ENCODE assay signal across 20 cellular contexts in the genomic region with DNA sequence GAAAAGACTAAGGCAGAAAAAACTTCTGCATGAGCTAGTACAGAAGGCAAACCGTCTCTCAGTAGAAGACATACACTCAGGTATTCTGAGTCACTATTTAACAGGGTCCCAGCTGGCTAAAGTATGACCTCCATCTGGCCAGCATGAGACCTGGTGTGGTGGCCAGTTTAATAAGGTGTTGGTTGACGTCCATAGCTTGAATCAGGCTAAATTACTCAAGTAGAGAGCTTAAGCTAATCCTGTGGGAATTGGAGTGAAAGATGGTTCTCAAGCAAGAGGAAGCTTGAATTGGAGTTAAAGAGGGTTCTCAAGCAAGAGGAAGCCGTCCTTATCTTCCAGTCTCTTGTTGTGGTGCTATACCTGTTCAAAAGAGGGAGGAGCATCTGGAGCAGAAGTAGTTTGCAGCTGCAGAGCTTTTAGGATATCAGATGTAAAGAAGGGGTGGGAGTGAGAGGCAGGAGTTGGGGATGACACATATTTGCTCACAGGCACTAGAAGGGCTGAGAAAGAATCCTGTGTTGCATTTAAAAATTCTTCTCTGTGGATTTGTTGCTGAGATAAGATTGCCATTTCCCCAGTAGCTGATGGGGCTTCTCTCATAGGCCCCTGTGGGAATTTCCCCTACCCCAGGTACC.
DNase-seq lines count a peak whose midpoint lies in the region; ATAC-seq, FAIRE-seq and TF ChIP-seq lines count a peak whose summit lies in the region.
"Had no signal": no experiment of that assay in that cellular context is flagged by ENCODE, and none has a peak within 500 bp of the region (broad histone marks: within the 10 kb centered on the region; RNA-seq: fewer than 3 reads in every experiment).

No MANE protein-coding gene starts in this region.

- H3K14ac ChIP-seq in neuronal stem cell (ENCODE audit: low read length), result no peak overlapping the region

- no peak overlapping the region for H3K27ac ChIP-seq in GM23248
- no peak overlapping the region for H3K27ac ChIP-seq in K562 (ENCODE audit: extremely low read depth, low read depth, low read length)
- peak overlapping the region; percentile 29 for H3K27ac ChIP-seq in neural progenitor cell
- no peak overlapping the region for H3K27ac ChIP-seq in neuronal stem cell (replicated peaks; ENCODE audit: low read length)
- H3K27ac ChIP-seq in foreskin keratinocyte, result no peak overlapping the region

- in situ Hi-C loops in GM23248 (cut with MboI), result no loop called here
- in situ Hi-C loops in K562 (cut with MboI), result no loop called here

- H3K4me3 Mint-ChIP-seq in neural progenitor cell, result no peak overlapping the region
- no peak overlapping the region for H3K4me3 Mint-ChIP-seq in WTC11
- H3K4me3 Mint-ChIP-seq: CD14-positive monocyte, IgD-negative memory B cell had no signal

- H3K4me1 ChIP-seq in GM23248 (ENCODE audit: insufficient read depth), result peaks cover 39% of the 10 kb centered on the region
- H3K4me1 ChIP-seq in K562 (replicated peaks in 1 of 2; ENCODE audit: control insufficient read depth in 2 of 2, insufficient read depth in 2 of 2, low read length in 2 of 2), result no peaks in the 10 kb centered on the region
- H3K4me1 ChIP-seq in neural progenitor cell, result no peaks in the 10 kb centered on the region
- peaks cover 0 to 4% of the 10 kb centered on the region in 2 donors for H3K4me1 ChIP-seq in neuronal stem cell (ENCODE audit: control insufficient read depth in 2 of 2, insufficient read depth in 1 of 2, low read depth in 1 of 2, low read length in 2 of 2)
- no peaks in the 10 kb centered on the region for H3K4me1 ChIP-seq in foreskin keratinocyte

- no peak overlapping the region for H4K91ac ChIP-seq in neuronal stem cell (ENCODE audit: low read depth, low read length, poor library complexity)

- intact Hi-C loops in K562 (cut with micrococcal nuclease), result no loop called here

- POLR2A ChIA-PET in K562 (lab: Yijun Ruan, JAX) (interaction anchor here (0.6 to 1.0 kb wide), 2 partner anchors 10 to 47 kb away, joined by 3 read pairs; no protein-coding TSS in a partner anchor), WTC11 (lab: Charles Lee) (no interaction called here)

- DNase-seq in GM23248 (peak; percentile 61), NCI-H226 (peak; percentile 13), K562 (ENCODE audit: extremely low read depth in 1 of 4, low spot score in 3 of 4) (peak in 1 of 4 experiments; percentile 3), neural progenitor cell (ENCODE audit: low spot score) (no peak), HTR-8/SVneo (ENCODE audit: insufficient read length, low spot score) (no peak), neuronal stem cell (ENCODE audit: low spot score) (no peak), foreskin keratinocyte (no peak), WTC11 (ENCODE audit: low spot score) (no peak)
- DNase-seq: AML-193, DMS79, H7, Kasumi-1, MG63, NCI-H1092, NCI-H1436 treated with DMSO at 0.1 percent for 48 hours, NCI-H2029, NCI-H524 had no signal

- H3K27ac Mint-ChIP-seq in neural progenitor cell, result no peak overlapping the region
- no peak overlapping the region for H3K27ac Mint-ChIP-seq in WTC11
- H3K27ac Mint-ChIP-seq: CD14-positive monocyte, IgD-negative memory B cell had no signal

- H3K27me3 Mint-ChIP-seq in neural progenitor cell (ENCODE audit: insufficient read depth, low read depth) (no peaks in the 10 kb centered on the region), WTC11 (ENCODE audit: low read depth) (no peaks in the 10 kb centered on the region)

- H3K4me3 ChIP-seq in GM23248 (no peak overlapping the region), K562 (no peak overlapping the region), neural progenitor cell (no peak overlapping the region), neuronal stem cell (ENCODE audit: low read length in 2 of 2) (no peak overlapping the region)
- H3K4me3 ChIP-seq: MG63 had no signal

- H2AK5ac ChIP-seq in neuronal stem cell (ENCODE audit: low read depth, low read length), result no peak overlapping the region

- no peak overlapping the region for H2BK12ac ChIP-seq in neuronal stem cell (ENCODE audit: low read length)

- H3K79me2 ChIP-seq in GM23248 (ENCODE audit: insufficient read depth) (no peaks in the 10 kb centered on the region), K562 (ENCODE audit: control insufficient read depth, insufficient read depth, low read length) (no peaks in the 10 kb centered on the region), neural progenitor cell (ENCODE audit: low read depth) (no peaks in the 10 kb centered on the region)

- no TSS peak for BruUV-seq in K562 (replicated peaks; lab: Mats Ljungman, UMichigan)

- TF ChIP-seq CTCF in K562 (IDR thresholded peaks at IDR 0.05 in 2 of 3, conservative IDR thresholded peaks at IDR 0.05 in 1 of 3; ENCODE audit: insufficient read depth in 2 of 3, low read depth in 1 of 3, low read length in 3 of 3), result no peak
- no peak for TF ChIP-seq CTCF in neural progenitor cell (IDR thresholded peaks at IDR 0.05)
- no peak for TF ChIP-seq CTCF in foreskin keratinocyte (conservative IDR thresholded peaks at IDR 0.05)
- no peak for TF ChIP-seq CTCF in WTC11 (IDR thresholded peaks at IDR 0.05)

- H3K27me3 ChIP-seq in GM23248 (replicated peaks; ENCODE audit: insufficient read depth), result no peaks in the 10 kb centered on the region
- no peaks in the 10 kb centered on the region for H3K27me3 ChIP-seq in K562 (ENCODE audit: control insufficient read depth in 2 of 2, insufficient read depth in 2 of 2, low read length in 2 of 2)
- no peaks in the 10 kb centered on the region for H3K27me3 ChIP-seq in neural progenitor cell
- H3K27me3 ChIP-seq in neuronal stem cell (ENCODE audit: control insufficient read depth in 3 of 3, insufficient read depth in 3 of 3, low read depth in 1 of 3, low read length in 3 of 3), result no peaks in the 10 kb centered on the region
- no peaks in the 10 kb centered on the region for H3K27me3 ChIP-seq in foreskin keratinocyte
- H3K27me3 ChIP-seq: MG63 had no signal

- no peak for TF ChIP-seq POLR2A in K562 (conservative IDR thresholded peaks at IDR 0.05)

- no peak overlapping the region for H2BK15ac ChIP-seq in neuronal stem cell (ENCODE audit: low read length)

- H4K20me1 ChIP-seq in GM23248 (ENCODE audit: insufficient read depth), result no peaks in the 10 kb centered on the region
- H4K20me1 ChIP-seq in K562 (replicated peaks; ENCODE audit: control insufficient read depth, insufficient read depth, low read length), result no peaks in the 10 kb centered on the region
- H4K20me1 ChIP-seq in neural progenitor cell (ENCODE audit: low read depth), result no peaks in the 10 kb centered on the region

- H3K9me2 ChIP-seq in GM23248 (ENCODE audit: insufficient read depth), result no peaks in the 10 kb centered on the region

- TF ChIP-seq EP300 in K562 (IDR thresholded peaks at IDR 0.05; ENCODE audit: low read length), result no peak

- no peak overlapping the region for H3K23ac ChIP-seq in neuronal stem cell (ENCODE audit: low read depth, low read length, poor library complexity)

- no peak overlapping the region for H3K4me2 ChIP-seq in GM23248 (ENCODE audit: unreplicated experiment)
- no peak overlapping the region for H3K4me2 ChIP-seq in K562 (ENCODE audit: insufficient read depth, low read length)
- H3K4me2 ChIP-seq in neural progenitor cell, result no peak overlapping the region
- H3K4me2 ChIP-seq in neuronal stem cell (ENCODE audit: insufficient read depth, low read length, poor library complexity, severe bottlenecking), result no peak overlapping the region

- no peak for TF ChIP-seq RAD21 in K562 (CRISPR knock-in tag; conservative IDR thresholded peaks at IDR 0.05 in 1 of 2, IDR thresholded peaks at IDR 0.05 in 1 of 2)

- H3K18ac ChIP-seq in neuronal stem cell (ENCODE audit: low read length), result no peak overlapping the region

- no peak overlapping the region for H3K9ac ChIP-seq in GM23248
- no peak overlapping the region for H3K9ac ChIP-seq in K562 (ENCODE audit: insufficient read depth in 1 of 2, low read depth in 2 of 2, low read length in 2 of 2)
- no peak overlapping the region for H3K9ac ChIP-seq in neural progenitor cell
- no peak overlapping the region for H3K9ac ChIP-seq in neuronal stem cell (ENCODE audit: low read depth, low read length, poor library complexity)

- no peak for FAIRE-seq in K562 (lab: Jason Lieb, UNC)
- no peak for FAIRE-seq in HTR-8/SVneo (lab: Jason Lieb, UNC)

- H3K79me1 ChIP-seq in neuronal stem cell (ENCODE audit: low read depth, low read length), result no peaks in the 10 kb centered on the region

- H2BK5ac ChIP-seq in neuronal stem cell (ENCODE audit: low read length), result no peak overlapping the region

- H3F3A ChIP-seq in GM23248 (ENCODE audit: insufficient read depth) (peaks cover 32% of the 10 kb centered on the region), neural progenitor cell (ENCODE audit: low read depth) (no peaks in the 10 kb centered on the region)

- H4K8ac ChIP-seq in neuronal stem cell (ENCODE audit: low read depth, low read length), result no peak overlapping the region

- 45 to 62% methylated on average over 3 of the region's 3 CpGs for WGBS in GM23248 (ENCODE audit: low coverage in 1 of 2, low lambda C conversion rate in 2 of 2, missing lambda C conversion rate in 2 of 2), 2 experiments
- 14% methylated on average over 2 of the region's 3 CpGs for WGBS in K562 (ENCODE audit: insufficient coverage, low coverage, missing lambda C conversion rate)
- no CpG with 5 or more reads among the region's 3 CpGs for WGBS in neuronal stem cell (ENCODE audit: extremely low coverage in 2 of 2, insufficient read length in 2 of 2, insufficient replicate concordance in 1 of 2), 2 donors

- CTCF ChIA-PET in K562 (lab: Yijun Ruan, JAX; ENCODE audit: low intra/inter-chr PET ratio) (no interaction called here), WTC11 (lab: Charles Lee) (interaction anchor here (0.6 to 1.6 kb wide), 5 partner anchors 10 to 237 kb away, joined by 3 to 5 read pairs (median 4); no protein-coding TSS in a partner anchor)

- no peak overlapping the region for H3K4ac ChIP-seq in neuronal stem cell (ENCODE audit: low read length)

- H2AFZ ChIP-seq in GM23248 (no peak overlapping the region), K562 (ENCODE audit: low read depth, low read length) (no peak overlapping the region), neural progenitor cell (replicated peaks) (no peak overlapping the region), neuronal stem cell (ENCODE audit: low read length) (no peak overlapping the region)

- no peaks in the 10 kb centered on the region for H3K36me3 ChIP-seq in GM23248 (ENCODE audit: low read depth)
- H3K36me3 ChIP-seq in K562 (ENCODE audit: control insufficient read depth, insufficient read depth, low read length), result no peaks in the 10 kb centered on the region
- no peaks in the 10 kb centered on the region for H3K36me3 ChIP-seq in neural progenitor cell
- no peaks in the 10 kb centered on the region for H3K36me3 ChIP-seq in neuronal stem cell (replicated peaks in 1 of 2; ENCODE audit: control insufficient read depth in 2 of 2, insufficient read depth in 2 of 2, low read length in 2 of 2)
- H3K36me3 ChIP-seq: MG63 had no signal

- no peak overlapping the region for H2BK120ac ChIP-seq in neuronal stem cell (ENCODE audit: low read depth, low read length)

- ATAC-seq in K562, result peak; percentile 54; the same call in 2 of the 3 replicates
- ATAC-seq in foreskin keratinocyte, result no peak
- ATAC-seq in WTC11, result no peak
- ATAC-seq: Right ventricle myocardium inferior had no signal

- peaks cover 4% of the 10 kb centered on the region for H3K4me1 Mint-ChIP-seq in neural progenitor cell
- no peaks in the 10 kb centered on the region for H3K4me1 Mint-ChIP-seq in WTC11
- H3K4me1 Mint-ChIP-seq: CD14-positive monocyte, IgD-negative memory B cell had no signal

- H3K9me3 ChIP-seq in GM23248 (ENCODE audit: low read depth) (no peaks in the 10 kb centered on the region), K562 (replicated peaks; ENCODE audit: control insufficient read depth, insufficient read depth, low read depth, low read length) (no peaks in the 10 kb centered on the region), neural progenitor cell (ENCODE audit: low read depth) (no peaks in the 10 kb centered on the region), neuronal stem cell (replicated peaks in 1 of 2; ENCODE audit: control insufficient read depth in 2 of 2, insufficient read depth in 1 of 2, low read depth in 1 of 2, low read length in 2 of 2) (no peaks in the 10 kb centered on the region)
- H3K9me3 ChIP-seq: MG63 had no signal

- no peaks in the 10 kb centered on the region for H3K36me3 Mint-ChIP-seq in neural progenitor cell
- no peaks in the 10 kb centered on the region for H3K36me3 Mint-ChIP-seq in WTC11
- H3K36me3 Mint-ChIP-seq: CD14-positive monocyte, IgD-negative memory B cell had no signal

- no peaks in the 10 kb centered on the region for H3K9me3 Mint-ChIP-seq in neural progenitor cell
- no peaks in the 10 kb centered on the region for H3K9me3 Mint-ChIP-seq in WTC11
- H3K9me3 Mint-ChIP-seq: IgD-negative memory B cell had no signal

- no peaks in the 10 kb centered on the region for H3K9me1 ChIP-seq in K562 (ENCODE audit: control insufficient read depth, insufficient read depth, low read length)

Comparison
In these comparisons a context has a peak if more than half of its experiments do, and no peak if none do; other contexts are left out.
1. DNase-seq: peak in GM23248 (single experiment) and NCI-H226 (single experiment); none in neural progenitor cell (single experiment), HTR-8/SVneo (single experiment), neuronal stem cell (single experiment), foreskin keratinocyte (0 of 2) and WTC11 (single experiment).